Comparison of ENCODE assay signal across 22 cellular contexts in the genomic region with DNA sequence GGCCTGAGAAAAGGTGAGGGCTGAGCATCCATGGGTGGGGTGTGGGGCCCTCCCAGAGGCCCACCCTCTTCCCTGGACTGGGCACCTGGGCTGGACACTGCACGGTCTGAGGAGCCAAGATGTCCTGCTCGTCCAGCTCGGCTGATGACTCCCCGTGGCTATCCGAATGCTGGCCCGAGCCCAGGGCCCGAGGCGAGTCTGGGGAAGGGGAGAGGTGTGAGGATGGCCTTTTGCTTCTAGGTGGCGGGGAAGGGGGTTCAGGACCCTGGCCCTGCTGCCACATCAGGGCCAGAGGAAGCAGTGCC.
"Had no signal": no experiment of that assay in that cellular context is flagged by ENCODE, and none has a peak within 500 bp of the region (broad histone marks: within the 10 kb centered on the region; RNA-seq: fewer than 3 reads in every experiment).

No MANE protein-coding gene starts in this region.

- H3K4me1 Mint-ChIP-seq: activated B cell treated with CpG ODN at 0.5 μM for 24 hours; stimulated activated naive CD8-positive, alpha-beta T cell treated with anti-CD3 and anti-CD28 coated beads, Interleukin-15, amount 100 ng/mL, for 72 hours had no signal

- FAIRE-seq: colon, TTC549 had no signal

- H3K4me3 Mint-ChIP-seq: activated B cell treated with CpG ODN at 0.5 μM for 24 hours; activated CD8-positive, alpha-beta T cell treated with anti-CD3 and anti-CD28 coated beads for 36 hours; activated naive CD8-positive, alpha-beta T cell; activated T-cell treated with anti-CD3 and anti-CD28 coated beads, Interleukin-2, amount 50 U/mL, for 4 hours; nephron progenitor cell; stimulated activated naive CD8-positive, alpha-beta T cell treated with anti-CD3 and anti-CD28 coated beads, Interleukin-15, amount 100 ng/mL, for 72 hours had no signal

- H3K9me3 Mint-ChIP-seq: activated B cell treated with CpG ODN at 0.5 μM for 24 hours; activated CD8-positive, alpha-beta T cell treated with anti-CD3 and anti-CD28 coated beads for 36 hours; activated T-cell treated with anti-CD3 and anti-CD28 coated beads, Interleukin-2, amount 50 U/mL, for 4 hours; nephron progenitor cell; stimulated activated naive CD8-positive, alpha-beta T cell treated with anti-CD3 and anti-CD28 coated beads, Interleukin-15, amount 100 ng/mL, for 72 hours had no signal

- H3K4me1 ChIP-seq: body of pancreas, left lung, upper lobe of left lung had no signal

- DNase-seq: activated B cell treated with CpG ODN at 0.5 μM for 24 hours; activated CD4-positive, alpha-beta T cell treated with anti-CD3 and anti-CD28 coated beads for 48 hours; activated CD8-positive, alpha-beta T cell treated with anti-CD3 and anti-CD28 coated beads for 36 hours; activated T-cell treated with anti-CD3 and anti-CD28 coated beads, Interleukin-2, amount 50 U/mL, for 4 hours; amygdala; body of pancreas; foreskin melanocyte; hypothalamus; mammary epithelial cell; midbrain; nephron progenitor cell; occipital lobe; testis had no signal

- ATAC-seq: activated CD8-positive, alpha-beta T cell treated with anti-CD3 and anti-CD28 coated beads for 36 hours; activated T-cell treated with anti-CD3 and anti-CD28 coated beads, Interleukin-2, amount 50 U/mL, for 4 hours; body of pancreas; left lung had no signal

- H3K9me3 ChIP-seq: body of pancreas, left lung, right atrium auricular region, testis, upper lobe of left lung had no signal

- H3K27ac Mint-ChIP-seq: activated B cell treated with CpG ODN at 0.5 μM for 24 hours; activated naive CD8-positive, alpha-beta T cell; progenitor cell of endocrine pancreas had no signal

- H3K36me3 Mint-ChIP-seq: activated naive CD8-positive, alpha-beta T cell had no signal

- H3K27ac ChIP-seq: body of pancreas, left lung, right atrium auricular region, skin epidermis, upper lobe of left lung had no signal

- H3K27me3 ChIP-seq: body of pancreas, left lung, right atrium auricular region, testis, upper lobe of left lung had no signal

- H3K4me3 ChIP-seq: body of pancreas, left lung, right atrium auricular region, skin epidermis, testis, upper lobe of left lung had no signal

- H3K27me3 Mint-ChIP-seq: activated B cell treated with CpG ODN at 0.5 μM for 24 hours; activated CD8-positive, alpha-beta T cell treated with anti-CD3 and anti-CD28 coated beads for 36 hours; activated naive CD8-positive, alpha-beta T cell; progenitor cell of endocrine pancreas; stimulated activated naive CD8-positive, alpha-beta T cell treated with anti-CD3 and anti-CD28 coated beads, Interleukin-15, amount 100 ng/mL, for 72 hours had no signal
